In genomic region chr22:29630180-29630498, GRCh38 we compare ENCODE assay signal across 21 cellular contexts.
"Had no signal": no experiment of that assay in that cellular context is flagged by ENCODE, and none has a peak within 500 bp of the region (broad histone marks: within the 10 kb centered on the region; RNA-seq: fewer than 3 reads in every experiment).

No MANE protein-coding gene starts in this region.

- H3K27ac Mint-ChIP-seq: activated naive CD4-positive, alpha-beta T cell treated with anti-CD3 and anti-CD28 coated beads, Interleukin-2, amount 50 U/mL, for 24 hours; dendritic cell treated with granulocyte-macrophage colony-stimulating factor and Interleukin-4, amounts not matched to agents 40 ng/mL and 50 ng/mL, for 4 days had no signal

- H3K9me3 Mint-ChIP-seq: activated naive CD4-positive, alpha-beta T cell treated with anti-CD3 and anti-CD28 coated beads, Interleukin-2, amount 50 U/mL, for 24 hours; dendritic cell treated with granulocyte-macrophage colony-stimulating factor and Interleukin-4, amounts not matched to agents 40 ng/mL and 50 ng/mL, for 4 days; neural crest cell had no signal

- FAIRE-seq: kidney had no signal

- H3K27me3 Mint-ChIP-seq: activated naive CD4-positive, alpha-beta T cell treated with anti-CD3 and anti-CD28 coated beads, Interleukin-2, amount 50 U/mL, for 24 hours; dendritic cell treated with granulocyte-macrophage colony-stimulating factor and Interleukin-4, amounts not matched to agents 40 ng/mL and 50 ng/mL, for 4 days had no signal

- DNase-seq: activated CD4-positive, alpha-beta T cell treated with anti-CD3 and anti-CD28 coated beads, Interleukin-2, amount 50 U/mL, for 1 hour; activated CD4-positive, CD25-positive, alpha-beta regulatory T cell treated with anti-CD3 and anti-CD28 coated beads, Interleukin-2, amount 50 U/mL, for 72 hours; activated CD8-positive, alpha-beta memory T cell treated with anti-CD3 and anti-CD28 coated beads, Interleukin-2, amount 50 U/mL, for 48 hours; activated effector memory CD4-positive, alpha-beta T cell treated with anti-CD3 and anti-CD28 coated beads, Interleukin-2, amount 50 U/mL, for 16 hours; activated T-cell treated with anti-CD3 and anti-CD28 coated beads, Interleukin-2, amount 50 U/mL, for 48 hours; effector CD8-positive, alpha-beta T cell; foreskin keratinocyte; hypothalamus; kidney; left ventricle myocardium inferior; retina; stimulated activated CD4-positive, alpha-beta T cell treated with anti-CD3 and anti-CD28 coated beads, Interleukin-1b, Interleukin-23, amount 100 ng/mL, for 48 hours; stimulated activated CD8-positive, alpha-beta memory T cell treated with anti-CD3 and anti-CD28 coated beads, Interleukin-4, amount 100 ng/mL, for 48 hours; stimulated activated naive CD4-positive, alpha-beta T cell; T-helper 1 cell; T1000; thyroid gland had no signal

- H3K36me3 ChIP-seq: left ventricle myocardium inferior, thyroid gland, vagina had no signal

- H3K9me3 ChIP-seq: left ventricle myocardium inferior, thyroid gland, vagina had no signal

- ATAC-seq: foreskin keratinocyte had no signal

- H3K27me3 ChIP-seq: foreskin keratinocyte, thyroid gland, vagina had no signal

- H3K4me3 Mint-ChIP-seq: activated naive CD4-positive, alpha-beta T cell treated with anti-CD3 and anti-CD28 coated beads, Interleukin-2, amount 50 U/mL, for 24 hours; dendritic cell treated with granulocyte-macrophage colony-stimulating factor and Interleukin-4, amounts not matched to agents 40 ng/mL and 50 ng/mL, for 4 days; neural crest cell had no signal

- H3K4me3 ChIP-seq: left ventricle myocardium inferior, thyroid gland, vagina had no signal

- H3K27ac ChIP-seq: foreskin keratinocyte, thyroid gland, vagina had no signal
